24 cellular contexts compared by ENCODE assay signal in the genomic region with DNA sequence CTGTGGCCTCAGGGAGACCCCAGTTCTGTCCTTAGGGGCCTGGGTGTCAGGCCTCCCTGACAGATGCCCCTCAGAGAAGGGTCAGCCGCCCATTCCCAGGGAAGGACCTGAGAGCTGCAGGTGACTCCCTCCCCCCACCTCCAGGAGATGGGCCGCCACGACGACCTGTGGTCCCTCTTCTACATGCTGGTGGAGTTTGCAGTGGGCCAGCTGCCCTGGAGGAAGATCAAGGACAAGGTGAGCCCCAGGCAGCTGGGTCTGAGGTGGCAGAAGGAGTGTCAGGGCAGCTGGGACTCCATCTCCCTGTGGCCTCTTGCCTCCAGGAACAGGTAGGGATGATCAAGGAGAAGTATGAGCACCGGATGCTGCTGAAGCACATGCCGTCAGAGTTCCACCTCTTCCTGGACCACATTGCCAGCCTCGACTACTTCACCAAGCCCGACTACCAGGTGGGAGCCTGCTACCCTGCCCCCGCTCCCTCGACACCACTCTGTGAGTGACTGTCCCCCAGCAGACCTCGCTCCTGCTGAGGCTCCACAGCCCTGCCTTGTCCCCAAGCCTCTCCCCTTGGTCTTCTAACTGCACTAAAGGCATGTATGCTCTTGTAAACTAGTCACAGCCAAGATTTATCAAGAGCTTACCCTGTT. TPM values are rescaled to one million over a fixed set of nuclear protein-coding genes. Genes with fewer than 3 reads are reported as not detected.
"Had no signal": no experiment of that assay in that cellular context is flagged by ENCODE, and none has a peak within 500 bp of the region (broad histone marks: within the 10 kb centered on the region; RNA-seq: fewer than 3 reads in every experiment).

No MANE protein-coding gene starts in this region.

- H3K9me3 ChIP-seq: heart right ventricle, neutrophil, right atrium auricular region, tibial artery, upper lobe of left lung, uterus had no signal

- H3K4me3 ChIP-seq: coronary artery, heart right ventricle, right atrium auricular region, tibial artery, upper lobe of left lung, uterus had no signal

- H3K4me1 ChIP-seq: upper lobe of left lung, uterus had no signal

- H3K4me3 Mint-ChIP-seq: naive thymus-derived CD4-positive, alpha-beta T cell; nephron progenitor cell had no signal

- H3K27ac Mint-ChIP-seq: naive thymus-derived CD4-positive, alpha-beta T cell; nephron progenitor cell had no signal

- H3K27ac ChIP-seq: coronary artery, heart right ventricle, neutrophil, right atrium auricular region, tibial artery, upper lobe of left lung, uterus had no signal

- H3K27me3 ChIP-seq: right atrium auricular region, uterus had no signal

- H3K36me3 ChIP-seq: heart right ventricle, neutrophil, right atrium auricular region, tibial artery, upper lobe of left lung, uterus had no signal

- DNase-seq: effector CD4-positive, alpha-beta T cell; foreskin melanocyte; heart right ventricle; hypothalamus; mammary epithelial cell; naive thymus-derived CD4-positive, alpha-beta T cell; nephron progenitor cell; small intestine; stimulated activated CD4-positive, alpha-beta T cell treated with anti-CD3 and anti-CD28 coated beads, Interleukin-2, amount 100 ng/mL, for 48 hours; stimulated activated naive CD4-positive, alpha-beta T cell treated with Interleukin-2 at 50 U/mL for 16 hours; tibial artery; upper lobe of left lung; uterus had no signal

- FAIRE-seq: islet of Langerhans, small intestine had no signal

- ATAC-seq: heart right ventricle; left lobe of liver; naive thymus-derived CD4-positive, alpha-beta T cell had no signal

- H3K9me3 Mint-ChIP-seq: naive thymus-derived CD4-positive, alpha-beta T cell; nephron progenitor cell had no signal

RNA-seq across cellular contexts. Expression of a gene that starts 12.2 kb away (rescaled TPM):
- total RNA-seq: dermis microvascular lymphatic vessel endothelial cell had no signal
- polyA plus RNA-seq: mammary epithelial cell; naive thymus-derived CD4-positive, alpha-beta T cell had no signal

RNA-seq across cellular contexts. Expression of a gene that starts 42.5 kb away (rescaled TPM):
- total RNA-seq: dermis microvascular lymphatic vessel endothelial cell; lower leg skin; mammary epithelial cell; mesenteric fat pad; mononuclear cell; naive thymus-derived CD4-positive, alpha-beta T cell; osteocyte; right atrium auricular region; upper lobe of left lung; uterus had no signal
- polyA plus RNA-seq: esophagus; mammary epithelial cell; naive thymus-derived CD4-positive, alpha-beta T cell had no signal

RNA-seq across cellular contexts. Expression of a gene that starts 53.1 kb away (rescaled TPM):
- total RNA-seq: dermis microvascular lymphatic vessel endothelial cell had no signal
- polyA plus RNA-seq: naive thymus-derived CD4-positive, alpha-beta T cell had no signal
